Comparison of ENCODE assay signal across 1 cellular context in genomic region chr5:179794575-179794974, GRCh38.
TF ChIP-seq lines count a peak whose summit lies in the region.

No MANE protein-coding gene starts in this region.

TF ChIP-seq in SK-N-SH, 30 proteins besides CTCF, POLR2A, EP300 and RAD21:
- no peak for TF ChIP-seq TEAD4 (IDR thresholded peaks at IDR 0.05; ENCODE audit: borderline replicate concordance, insufficient read depth)
- TF ChIP-seq, protein P1, sequence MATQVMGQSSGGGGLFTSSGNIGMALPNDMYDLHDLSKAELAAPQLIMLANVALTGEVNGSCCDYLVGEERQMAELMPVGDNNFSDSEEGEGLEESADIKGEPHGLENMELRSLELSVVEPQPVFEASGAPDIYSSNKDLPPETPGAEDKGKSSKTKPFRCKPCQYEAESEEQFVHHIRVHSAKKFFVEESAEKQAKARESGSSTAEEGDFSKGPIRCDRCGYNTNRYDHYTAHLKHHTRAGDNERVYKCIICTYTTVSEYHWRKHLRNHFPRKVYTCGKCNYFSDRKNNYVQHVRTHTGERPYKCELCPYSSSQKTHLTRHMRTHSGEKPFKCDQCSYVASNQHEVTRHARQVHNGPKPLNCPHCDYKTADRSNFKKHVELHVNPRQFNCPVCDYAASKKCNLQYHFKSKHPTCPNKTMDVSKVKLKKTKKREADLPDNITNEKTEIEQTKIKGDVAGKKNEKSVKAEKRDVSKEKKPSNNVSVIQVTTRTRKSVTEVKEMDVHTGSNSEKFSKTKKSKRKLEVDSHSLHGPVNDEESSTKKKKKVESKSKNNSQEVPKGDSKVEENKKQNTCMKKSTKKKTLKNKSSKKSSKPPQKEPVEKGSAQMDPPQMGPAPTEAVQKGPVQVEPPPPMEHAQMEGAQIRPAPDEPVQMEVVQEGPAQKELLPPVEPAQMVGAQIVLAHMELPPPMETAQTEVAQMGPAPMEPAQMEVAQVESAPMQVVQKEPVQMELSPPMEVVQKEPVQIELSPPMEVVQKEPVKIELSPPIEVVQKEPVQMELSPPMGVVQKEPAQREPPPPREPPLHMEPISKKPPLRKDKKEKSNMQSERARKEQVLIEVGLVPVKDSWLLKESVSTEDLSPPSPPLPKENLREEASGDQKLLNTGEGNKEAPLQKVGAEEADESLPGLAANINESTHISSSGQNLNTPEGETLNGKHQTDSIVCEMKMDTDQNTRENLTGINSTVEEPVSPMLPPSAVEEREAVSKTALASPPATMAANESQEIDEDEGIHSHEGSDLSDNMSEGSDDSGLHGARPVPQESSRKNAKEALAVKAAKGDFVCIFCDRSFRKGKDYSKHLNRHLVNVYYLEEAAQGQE (IDR thresholded peaks at IDR 0.05; ENCODE audit: low read depth, low read length): no peak
- TF ChIP-seq, protein P2, sequence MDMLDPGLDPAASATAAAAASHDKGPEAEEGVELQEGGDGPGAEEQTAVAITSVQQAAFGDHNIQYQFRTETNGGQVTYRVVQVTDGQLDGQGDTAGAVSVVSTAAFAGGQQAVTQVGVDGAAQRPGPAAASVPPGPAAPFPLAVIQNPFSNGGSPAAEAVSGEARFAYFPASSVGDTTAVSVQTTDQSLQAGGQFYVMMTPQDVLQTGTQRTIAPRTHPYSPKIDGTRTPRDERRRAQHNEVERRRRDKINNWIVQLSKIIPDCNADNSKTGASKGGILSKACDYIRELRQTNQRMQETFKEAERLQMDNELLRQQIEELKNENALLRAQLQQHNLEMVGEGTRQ (IDR thresholded peaks at IDR 0.05; ENCODE audit: borderline replicate concordance, low read depth, low read length): no peak
